Comparison of ENCODE assay signal across 21 cellular contexts in genomic region chr1:18513995-18514394, GRCh38. TPM values are rescaled to one million over a fixed set of nuclear protein-coding genes. Genes with fewer than 3 reads are reported as not detected.
DNase-seq lines count a peak whose midpoint lies in the region; ATAC-seq, FAIRE-seq and TF ChIP-seq lines count a peak whose summit lies in the region.
"Had no signal": no experiment of that assay in that cellular context is flagged by ENCODE, and none has a peak within 500 bp of the region (broad histone marks: within the 10 kb centered on the region; RNA-seq: fewer than 3 reads in every experiment).

No MANE protein-coding gene starts in this region.

- no peak overlapping the region for H3K27ac Mint-ChIP-seq in activated T-helper 2 cell treated with anti-CD3 and anti-CD28 coated beads, Interferon-gamma antibody, Interleukin-2, Interleukin-4, amounts not matched to agents 10 μg/mL and 5 μg/mL and 100 μg/mL, durations not matched to agents 14 hours and 24 hours and 36 hours
- H3K27ac Mint-ChIP-seq: CD4-positive, CD25-positive, alpha-beta regulatory T cell; CD8-positive, alpha-beta memory T cell; H9 had no signal

- no peaks in the 10 kb centered on the region for H3K9me3 ChIP-seq in pancreas

- no peak overlapping the region for H3K4me3 Mint-ChIP-seq in activated T-helper 2 cell treated with anti-CD3 and anti-CD28 coated beads, Interferon-gamma antibody, Interleukin-2, Interleukin-4, amounts not matched to agents 10 μg/mL and 5 μg/mL and 100 μg/mL, durations not matched to agents 14 hours and 24 hours and 36 hours (ENCODE audit: low read depth)
- H3K4me3 Mint-ChIP-seq: CD4-positive, CD25-positive, alpha-beta regulatory T cell; CD8-positive, alpha-beta memory T cell; H9 had no signal

- TF ChIP-seq CTCF in LNCaP clone FGC (IDR thresholded peaks at IDR 0.05; ENCODE audit: control insufficient read depth, extremely low read depth, insufficient read depth) (no peak), pancreas (IDR thresholded peaks at IDR 0.05) (no peak)

- DNase-seq in NCI-H2029 (lab: John Stamatoyannopoulos, UW) (peak; percentile 19), NCI-H2029 treated with DMSO at 0.1 percent for 48 hours (lab: John Stamatoyannopoulos, UW) (no peak), LNCaP clone FGC (ENCODE audit: low read depth) (peak; percentile 35), left colon (no peak), pancreas (peak in 3 of 6 donors; percentile 35 to 54 (median 49)), posterior vena cava (ENCODE audit: low spot score) (no peak)
- DNase-seq in activated T-helper 2 cell treated with anti-CD3 and anti-CD28 coated beads, Interferon-gamma antibody, Interleukin-2, Interleukin-4, amounts not matched to agents 10 μg/mL and 5 μg/mL and 100 μg/mL, durations not matched to agents 14 hours and 24 hours and 36 hours (ENCODE audit: low spot score) = no peak
- DNase-seq: 8988T; CD4-positive, CD25-positive, alpha-beta regulatory T cell; CD8-positive, alpha-beta memory T cell; COR-L47; DMS 273 treated with DMSO at 0.1 percent for 48 hours; H9 had no signal

- no peaks in the 10 kb centered on the region for H3K27me3 ChIP-seq in pancreas
- H3K27me3 ChIP-seq: BLaER1 treated with 17β-estradiol and CSF1 and Interleukin-3, amounts not matched to agents 10 nM and 100 nM had no signal

- H3K27ac ChIP-seq in pancreas = peak overlapping the region; percentile 4 to 55 (median 30)
- H3K27ac ChIP-seq: BLaER1 treated with 17β-estradiol and CSF1 and Interleukin-3, amounts not matched to agents 10 nM and 100 nM had no signal

- intact Hi-C loops in left colon (cut with DNase I, micrococcal nuclease) = no loop called here
- intact Hi-C loops in pancreas (cut with DNase I) = no loop called here
- intact Hi-C loops in posterior vena cava (cut with DNase I) = no loop called here
- intact Hi-C loops in activated T-helper 2 cell treated with anti-CD3 and anti-CD28 coated beads, Interferon-gamma antibody, Interleukin-2, Interleukin-4, amounts not matched to agents 10 μg/mL and 5 μg/mL and 100 μg/mL, durations not matched to agents 14 hours and 24 hours and 36 hours (cut with micrococcal nuclease) = no loop called here

- H3K4me3 ChIP-seq in LNCaP clone FGC (ENCODE audit: low read depth, low read length) (no peak overlapping the region), pancreas (no peak overlapping the region)
- H3K4me3 ChIP-seq: BLaER1 treated with 17β-estradiol and CSF1 and Interleukin-3, amounts not matched to agents 10 nM and 100 nM had no signal

- peaks cover 19% of the 10 kb centered on the region for H3K9me3 Mint-ChIP-seq in activated T-helper 2 cell treated with anti-CD3 and anti-CD28 coated beads, Interferon-gamma antibody, Interleukin-2, Interleukin-4, amounts not matched to agents 10 μg/mL and 5 μg/mL and 100 μg/mL, durations not matched to agents 14 hours and 24 hours and 36 hours

- H3K36me3 Mint-ChIP-seq in activated T-helper 2 cell treated with anti-CD3 and anti-CD28 coated beads, Interferon-gamma antibody, Interleukin-2, Interleukin-4, amounts not matched to agents 10 μg/mL and 5 μg/mL and 100 μg/mL, durations not matched to agents 14 hours and 24 hours and 36 hours (ENCODE audit: low read depth) = no peaks in the 10 kb centered on the region
- H3K36me3 Mint-ChIP-seq: CD8-positive, alpha-beta memory T cell had no signal

- WGBS in pancreas, 2 donors = 33 to 41% methylated on average over 1 of the region's 1 CpG

- no peaks in the 10 kb centered on the region for H3K4me1 Mint-ChIP-seq in activated T-helper 2 cell treated with anti-CD3 and anti-CD28 coated beads, Interferon-gamma antibody, Interleukin-2, Interleukin-4, amounts not matched to agents 10 μg/mL and 5 μg/mL and 100 μg/mL, durations not matched to agents 14 hours and 24 hours and 36 hours (ENCODE audit: low read depth)
- H3K4me1 Mint-ChIP-seq: CD4-positive, CD25-positive, alpha-beta regulatory T cell; CD8-positive, alpha-beta memory T cell had no signal

- ATAC-seq in left colon (peak; percentile 49), pancreas (peak; percentile 89 to 96 (median 95)), HG03108 (IDR thresholded peaks at IDR 0.05; ENCODE audit: unreplicated experiment) (no peak)

- H3K4me1 ChIP-seq in pancreas = peaks cover 0 to 12% (median 7%) of the 10 kb centered on the region in 3 donors
- H3K4me1 ChIP-seq: BLaER1 treated with 17β-estradiol and CSF1 and Interleukin-3, amounts not matched to agents 10 nM and 100 nM had no signal

- no peaks in the 10 kb centered on the region for H3K27me3 Mint-ChIP-seq in activated T-helper 2 cell treated with anti-CD3 and anti-CD28 coated beads, Interferon-gamma antibody, Interleukin-2, Interleukin-4, amounts not matched to agents 10 μg/mL and 5 μg/mL and 100 μg/mL, durations not matched to agents 14 hours and 24 hours and 36 hours (ENCODE audit: low read depth)
- H3K27me3 Mint-ChIP-seq: CD4-positive, CD25-positive, alpha-beta regulatory T cell had no signal

- no peaks in the 10 kb centered on the region for H3K36me3 ChIP-seq in pancreas
- H3K36me3 ChIP-seq: BLaER1 treated with 17β-estradiol and CSF1 and Interleukin-3, amounts not matched to agents 10 nM and 100 nM had no signal

- no peak for FAIRE-seq in pancreas (lab: Jason Lieb, UNC)
- FAIRE-seq: G401.6, GM12891, GM19239, H1 had no signal

RNA-seq across cellular contexts. Expression of gene KLHDC7A, which starts 33.3 kb away (rescaled TPM):
- total RNA-seq in left colon (1 to 10 TPM in 1 of 2 donors, under 1 TPM in 1; 0.95 to 1.4 TPM), pancreas (1 to 10 TPM; 2.6 to 3.7 (median 3.3) TPM), posterior vena cava (not detected)
- polyA plus RNA-seq in pancreas = 1 to 10 TPM; 1.9 to 3.0 TPM
- total RNA-seq in activated T-helper 2 cell treated with anti-CD3 and anti-CD28 coated beads, Interferon-gamma antibody, Interleukin-2, Interleukin-4, amounts not matched to agents 10 μg/mL and 5 μg/mL and 100 μg/mL, durations not matched to agents 14 hours and 24 hours and 36 hours = not detected in 2 replicates
- total RNA-seq: A673; CD4-positive, CD25-positive, alpha-beta regulatory T cell; CD8-positive, alpha-beta memory T cell had no signal
- polyA plus RNA-seq: AG04450; CD4-positive, CD25-positive, alpha-beta regulatory T cell; CD8-positive, alpha-beta memory T cell had no signal

Comparison
In these comparisons a context has a peak if more than half of its experiments do, and no peak if none do; other contexts are left out.
1. DNase-seq: peak in NCI-H2029 (single experiment) and LNCaP clone FGC (single experiment); none in NCI-H2029 treated with DMSO at 0.1 percent for 48 hours (single experiment), left colon (0 of 2), posterior vena cava (single experiment) and activated T-helper 2 cell treated with anti-CD3 and anti-CD28 coated beads, Interferon-gamma antibody, Interleukin-2, Interleukin-4, amounts not matched to agents 10 μg/mL and 5 μg/mL and 100 μg/mL, durations not matched to agents 14 hours and 24 hours and 36 hours (single experiment).